ENCODE assay signal across 16 cellular contexts in the genomic region with DNA sequence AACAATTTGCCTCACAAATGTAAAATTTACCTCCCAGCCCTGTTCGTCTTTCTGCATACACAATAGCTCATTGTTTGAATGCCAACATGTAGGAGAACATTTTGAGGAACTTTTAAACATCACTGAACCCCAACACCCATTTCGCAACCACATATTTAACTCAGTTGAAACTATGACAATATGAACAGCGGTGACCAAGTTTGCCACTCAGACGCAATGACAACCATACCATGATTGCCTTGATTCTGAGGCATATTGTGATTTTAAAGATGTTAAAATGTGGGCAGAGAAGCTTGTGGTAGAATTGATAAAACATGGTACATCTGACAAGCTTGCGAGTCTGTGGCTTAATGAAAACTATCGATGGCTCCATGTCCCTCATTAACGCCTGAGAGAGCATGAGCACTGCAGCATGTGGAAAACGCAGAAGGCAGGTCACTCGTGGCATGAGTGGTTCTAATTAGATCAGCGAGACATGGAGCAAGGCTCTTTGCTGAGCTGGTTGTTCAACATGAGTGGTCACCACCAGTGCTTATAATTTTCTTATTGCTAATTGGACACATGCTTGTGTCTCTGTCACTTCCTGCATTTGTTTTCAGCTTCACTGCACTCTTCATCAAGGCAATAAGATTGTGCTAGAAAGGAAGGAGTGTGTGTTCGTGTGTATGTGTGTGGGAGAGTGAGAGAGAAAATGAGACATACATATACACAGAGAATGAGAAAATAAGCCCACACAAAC.
A peak's percentile ranks its signal among the peaks of the same experiment; 100 is the strongest.
DNase-seq lines count a peak whose midpoint lies in the region; ATAC-seq and TF ChIP-seq lines count a peak whose summit lies in the region.
"Had no signal": no experiment of that assay in that cellular context is flagged by ENCODE, and none has a peak within 500 bp of the region (broad histone marks: within the 10 kb centered on the region; RNA-seq: fewer than 3 reads in every experiment).

No MANE protein-coding gene starts in this region.

- POLR2A ChIA-PET in activated B cell treated with CpG ODN at 0.5 μM for 24 hours (lab: Charles Lee), result no interaction called here

- intact Hi-C loops in activated B cell treated with CpG ODN at 0.5 μM for 24 hours (cut with micrococcal nuclease), result no loop called here
- intact Hi-C loops in left colon (cut with DNase I, micrococcal nuclease), result no loop called here

- ATAC-seq in GM18867 (IDR thresholded peaks at IDR 0.05; ENCODE audit: unreplicated experiment) (peak; percentile 53), HG03378 (IDR thresholded peaks at IDR 0.05; ENCODE audit: unreplicated experiment) (peak; percentile 63), activated B cell treated with CpG ODN at 0.5 μM for 24 hours (ENCODE audit: low read depth) (peak; percentile 61), GM19035 (IDR thresholded peaks at IDR 0.05; ENCODE audit: unreplicated experiment) (no peak), left colon (no peak)
- ATAC-seq: SK-N-SH treated with all-trans-retinoic acid at 6 μM for 48 hours had no signal

- H3K36me3 Mint-ChIP-seq in activated B cell treated with CpG ODN at 0.5 μM for 24 hours (ENCODE audit: low read depth), result no peaks in the 10 kb centered on the region
- H3K36me3 Mint-ChIP-seq in nephron progenitor cell (ENCODE audit: low read depth), result no peaks in the 10 kb centered on the region
- H3K36me3 Mint-ChIP-seq: IgD-negative memory B cell had no signal

- H3K27ac Mint-ChIP-seq in activated B cell treated with CpG ODN at 0.5 μM for 24 hours (no peak overlapping the region), nephron progenitor cell (peak overlapping the region; percentile 71)

- DNase-seq in activated B cell treated with CpG ODN at 0.5 μM for 24 hours (no peak), nephron progenitor cell (no peak), left colon (no peak), SW 1271 (lab: John Stamatoyannopoulos, UW) (no peak), hippocampal formation (lab: John Stamatoyannopoulos, UW) (no peak)
- DNase-seq: activated CD4-positive, alpha-beta T cell treated with anti-CD3 and anti-CD28 coated beads for 1 hour; activated T-cell treated with anti-CD3 and anti-CD28 coated beads, Interleukin-2, amount 50 U/mL, for 1 hour; amniotic stem cell; HCEC 1CT; sigmoid colon; tibial artery had no signal

- H3K4me3 Mint-ChIP-seq in activated B cell treated with CpG ODN at 0.5 μM for 24 hours (peak overlapping the region; percentile 6), nephron progenitor cell (no peak overlapping the region)

- H3K4me1 Mint-ChIP-seq in activated B cell treated with CpG ODN at 0.5 μM for 24 hours (peaks cover 16% of the 10 kb centered on the region), nephron progenitor cell (peaks cover 18% of the 10 kb centered on the region)

- H3K27me3 Mint-ChIP-seq in activated B cell treated with CpG ODN at 0.5 μM for 24 hours (no peaks in the 10 kb centered on the region), nephron progenitor cell (ENCODE audit: low read depth, poor library complexity) (no peaks in the 10 kb centered on the region)
- H3K27me3 Mint-ChIP-seq: IgD-negative memory B cell had no signal

- H3K9me3 Mint-ChIP-seq in activated B cell treated with CpG ODN at 0.5 μM for 24 hours (no peaks in the 10 kb centered on the region), nephron progenitor cell (peaks cover 21% of the 10 kb centered on the region)
- H3K9me3 Mint-ChIP-seq: IgD-negative memory B cell had no signal

- CTCF ChIA-PET in activated B cell treated with CpG ODN at 0.5 μM for 24 hours (lab: Charles Lee), result no interaction called here

- TF ChIP-seq CTCF in activated B cell treated with CpG ODN at 0.5 μM for 24 hours (IDR thresholded peaks at IDR 0.05) (no peak), nephron progenitor cell (IDR thresholded peaks at IDR 0.05) (no peak)

Comparison
In these comparisons a context has a peak if more than half of its experiments do, and no peak if none do; other contexts are left out.
1. ATAC-seq: peak in GM18867 (single experiment), HG03378 (single experiment) and activated B cell treated with CpG ODN at 0.5 μM for 24 hours (single experiment); none in GM19035 (single experiment) and left colon (single experiment).